ENCODE assay signal across 21 cellular contexts in the genomic region with DNA sequence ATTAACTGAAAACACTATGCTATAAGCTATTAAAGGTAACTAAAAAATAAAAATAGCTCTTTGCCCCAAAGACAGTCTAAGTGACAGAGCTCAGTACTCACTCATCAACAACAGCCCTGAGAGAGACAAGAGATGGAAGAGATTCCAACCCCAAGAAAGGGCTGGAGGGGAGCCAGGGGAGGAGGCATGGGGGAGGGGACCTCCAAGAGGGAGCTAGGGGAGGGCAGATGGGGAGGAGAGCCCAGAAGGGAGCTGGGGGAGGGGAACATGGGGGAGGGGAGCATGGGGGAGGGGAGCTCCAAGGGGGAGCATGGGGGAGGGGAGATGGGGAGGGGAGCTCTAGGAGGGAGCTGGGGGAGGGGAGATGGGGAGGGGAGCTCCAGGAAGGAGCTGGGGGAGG. TPM values are rescaled to one million over a fixed set of nuclear protein-coding genes. Genes with fewer than 3 reads are reported as not detected.
A peak's percentile ranks its signal among the peaks of the same experiment; 100 is the strongest.
DNase-seq lines count a peak whose midpoint lies in the region; ATAC-seq and TF ChIP-seq lines count a peak whose summit lies in the region.
"Had no signal": no experiment of that assay in that cellular context is flagged by ENCODE, and none has a peak within 500 bp of the region (broad histone marks: within the 10 kb centered on the region; RNA-seq: fewer than 3 reads in every experiment).

No MANE protein-coding gene starts in this region.

- in situ Hi-C loops in GM23248 (cut with MboI): no loop called here

- H3K9me3 ChIP-seq in GM23248 (ENCODE audit: low read depth): no peaks in the 10 kb centered on the region
- H3K9me3 ChIP-seq: esophagus muscularis mucosa, right lobe of liver, suprapubic skin had no signal

- peak overlapping the region; percentile 17 for H3K9ac ChIP-seq in GM23248

- no peak overlapping the region for H3K4me3 Mint-ChIP-seq in mesothelial cell of epicardium
- H3K4me3 Mint-ChIP-seq: memory B cell had no signal

- peaks cover 25% of the 10 kb centered on the region for H3K4me1 Mint-ChIP-seq in mesothelial cell of epicardium

- peak overlapping the region; percentile 30 for H3K4me2 ChIP-seq in GM23248 (ENCODE audit: unreplicated experiment)

- H3F3A ChIP-seq in GM23248 (ENCODE audit: insufficient read depth): peaks cover 52% of the 10 kb centered on the region

- H3K36me3 ChIP-seq in ACC112 (ENCODE audit: insufficient read depth, low read length): peaks cover 47% of the 10 kb centered on the region
- peaks cover 32% of the 10 kb centered on the region for H3K36me3 ChIP-seq in GM23248 (ENCODE audit: low read depth)

- peak; percentile 49 for DNase-seq in GM23248
- DNase-seq in amniotic epithelial cell (ENCODE audit: low read depth): peak; percentile 66
- DNase-seq in mesothelial cell of epicardium (ENCODE audit: low spot score in 2 of 2, unreplicated experiment in 2 of 2): no peak
- no peak for DNase-seq in NOMO-1 treated with DMSO at 0.1 percent for 48 hours (lab: John Stamatoyannopoulos, UW; ENCODE audit: unreplicated experiment)
- no peak for DNase-seq in NCI-H2196 (lab: John Stamatoyannopoulos, UW; ENCODE audit: unreplicated experiment)
- DNase-seq: activated naive CD4-positive, alpha-beta T cell; NCI-H2029 treated with DMSO at 0.1 percent for 48 hours; NCI-H748 treated with DMSO at 0.1 percent for 48 hours; right lobe of liver; RPMI8226 had no signal

- no peaks in the 10 kb centered on the region for H3K27me3 Mint-ChIP-seq in mesothelial cell of epicardium (ENCODE audit: low read depth)
- H3K27me3 Mint-ChIP-seq: memory B cell had no signal

- H3K27me3 ChIP-seq in ACC112 (ENCODE audit: insufficient read depth, low read length) (no peaks in the 10 kb centered on the region), GM23248 (replicated peaks; ENCODE audit: insufficient read depth) (no peaks in the 10 kb centered on the region)
- H3K27me3 ChIP-seq: esophagus muscularis mucosa, right lobe of liver, suprapubic skin had no signal

- H4K20me1 ChIP-seq in GM23248 (ENCODE audit: insufficient read depth): no peaks in the 10 kb centered on the region

- no peak for TF ChIP-seq CTCF in mesothelial cell of epicardium (IDR thresholded peaks at IDR 0.05; ENCODE audit: unreplicated experiment)

- H3K9me2 ChIP-seq in GM23248 (ENCODE audit: insufficient read depth): no peaks in the 10 kb centered on the region

- H3K27ac Mint-ChIP-seq in mesothelial cell of epicardium: peak overlapping the region; percentile 67

- peaks cover 79% of the 10 kb centered on the region for H3K79me2 ChIP-seq in ACC112 (ENCODE audit: control insufficient read depth, insufficient read depth, low read length, unreplicated experiment)
- peaks cover 90% of the 10 kb centered on the region for H3K79me2 ChIP-seq in GM23248 (ENCODE audit: insufficient read depth)

- H2AFZ ChIP-seq in ACC112 (ENCODE audit: low read length, unreplicated experiment) (no peak overlapping the region), GM23248 (no peak overlapping the region)

- no peak overlapping the region for H3K4me3 ChIP-seq in ACC112 (ENCODE audit: low read depth, low read length)
- no peak overlapping the region for H3K4me3 ChIP-seq in GM23248
- H3K4me3 ChIP-seq: esophagus muscularis mucosa, right lobe of liver, suprapubic skin had no signal

- ATAC-seq in GM18861 (IDR thresholded peaks at IDR 0.05; ENCODE audit: unreplicated experiment): no peak
- ATAC-seq: activated CD4-positive, CD25-positive, alpha-beta regulatory T cell treated with anti-CD3 and anti-CD28 coated beads, Interleukin-2, amount 50 U/mL, for 24 hours had no signal

- peaks cover 57% of the 10 kb centered on the region for H3K4me1 ChIP-seq in ACC112 (ENCODE audit: control insufficient read depth, insufficient read depth, low read length, unreplicated experiment)
- H3K4me1 ChIP-seq in GM23248 (ENCODE audit: insufficient read depth): peaks cover 62% of the 10 kb centered on the region

- peaks cover 50% of the 10 kb centered on the region for H3K36me3 Mint-ChIP-seq in mesothelial cell of epicardium

- H3K27ac ChIP-seq in ACC112 (ENCODE audit: low read depth, low read length) (peak overlapping the region; percentile 62), GM23248 (peak overlapping the region; percentile 43)
- H3K27ac ChIP-seq: right lobe of liver, suprapubic skin had no signal

- H3K9me3 Mint-ChIP-seq in mesothelial cell of epicardium: peaks cover 5% of the 10 kb centered on the region
- H3K9me3 Mint-ChIP-seq: memory B cell had no signal

RNA-seq across cellular contexts. Expression of gene SSH1, which starts 7.7 kb away (rescaled TPM):
- total RNA-seq in GM23248 (2014; rRNA removed; shearing (Covaris generic)): 21.9 and 33.5 TPM in 2 replicates
- 44.0 and 49.0 TPM in 2 replicates for polyA plus RNA-seq in GM23248 (2016; fragmentation: Nextera tagmentation; extraction: Ambion mirVana)
- 36.1 to 38.4 TPM (median 37.7 TPM) in 3 replicates for total RNA-seq in mesothelial cell of epicardium

RNA-seq across cellular contexts. Expression of gene DAO, which starts 30.2 kb away (rescaled TPM):
- total RNA-seq in GM23248 (2014; rRNA removed; shearing (Covaris generic)): not detected in 2 replicates
- polyA plus RNA-seq in GM23248 (2016; fragmentation: Nextera tagmentation; extraction: Ambion mirVana): not detected in 2 replicates
- not detected in 3 replicates for total RNA-seq in mesothelial cell of epicardium
- total RNA-seq: dermis microvascular lymphatic vessel endothelial cell; esophagus muscularis mucosa; suprapubic skin; T-helper 2 cell treated with Interferon-gamma antibody and Interleukin-4, amounts not matched to agents 100 ng/mL and 5 ng/mL, for 36 hours had no signal
- polyA plus RNA-seq: BJ, keratinocyte, neural cell had no signal

Comparison
In these comparisons a context has a peak if more than half of its experiments do, and no peak if none do; other contexts are left out.
1. DNase-seq: peak in GM23248 (single experiment) and amniotic epithelial cell (single experiment); none in mesothelial cell of epicardium (0 of 2), NOMO-1 treated with DMSO at 0.1 percent for 48 hours (single experiment) and NCI-H2196 (single experiment).